ENCODE assay signal across 17 cellular contexts in the genomic region with DNA sequence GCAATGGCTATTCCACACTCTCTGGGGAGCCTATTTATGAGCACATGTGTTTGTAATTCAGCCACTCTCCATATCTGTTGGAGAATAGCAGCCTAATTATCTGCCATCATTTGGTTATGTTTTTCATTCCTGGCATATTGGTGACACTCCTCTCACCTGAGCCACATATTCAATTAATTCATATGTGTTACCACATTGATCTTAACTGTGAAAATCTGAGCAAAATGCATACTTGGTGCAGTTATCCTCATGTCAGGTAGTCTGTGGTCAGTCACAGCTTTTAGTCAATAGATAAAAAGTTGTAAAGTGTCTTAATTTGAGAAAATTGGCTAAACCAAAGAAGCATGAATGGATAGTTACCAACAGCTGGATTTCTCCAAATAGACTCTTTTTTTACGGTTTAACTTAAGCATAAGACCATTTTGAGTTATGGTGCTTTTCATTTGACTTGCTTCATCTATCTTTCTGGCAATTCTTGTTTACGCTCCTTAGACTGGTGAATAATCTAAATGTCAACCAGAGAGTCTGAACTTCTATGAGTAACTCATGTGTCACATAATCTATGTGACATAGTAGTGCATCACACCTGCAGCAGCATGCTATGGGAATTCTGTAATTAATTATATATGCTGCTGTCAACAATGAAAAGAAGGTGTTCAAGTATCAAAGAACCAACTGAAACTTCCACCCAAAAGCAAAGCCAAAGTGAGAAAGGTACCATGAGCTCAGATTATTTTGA.
A peak's percentile ranks its signal among the peaks of the same experiment; 100 is the strongest.
DNase-seq lines count a peak whose midpoint lies in the region; ATAC-seq, FAIRE-seq and TF ChIP-seq lines count a peak whose summit lies in the region.
"Had no signal": no experiment of that assay in that cellular context is flagged by ENCODE, and none has a peak within 500 bp of the region (broad histone marks: within the 10 kb centered on the region; RNA-seq: fewer than 3 reads in every experiment).

No MANE protein-coding gene starts in this region.

- no peak for TF ChIP-seq POLR2A in GM12892 (IDR thresholded peaks at IDR 0.05; ENCODE audit: low read depth, low read length)

- intact Hi-C loops in CD4-positive, alpha-beta T cell (cut with DNase I, micrococcal nuclease), result loop anchor here in 1 of 2 experiments (10.0 kb wide), 1 partner anchor 1339 kb away; a partner anchor contains a TSS
- intact Hi-C loops in activated CD8-positive, alpha-beta T cell treated with anti-CD3 and anti-CD28 coated beads for 36 hours (cut with micrococcal nuclease), result no loop called here

- H3K27me3 Mint-ChIP-seq in CD4-positive, alpha-beta T cell, result no peaks in the 10 kb centered on the region
- H3K27me3 Mint-ChIP-seq in activated CD8-positive, alpha-beta T cell treated with anti-CD3 and anti-CD28 coated beads for 36 hours, result no peaks in the 10 kb centered on the region
- no peaks in the 10 kb centered on the region for H3K27me3 Mint-ChIP-seq in memory B cell

- peak; percentile 69 for FAIRE-seq in GM12892 (lab: Jason Lieb, UNC)

- in situ Hi-C loops in GM13977 (cut with MboI; ENCODE audit: low pct_unique_long_range_greater_than_20kb, low sequenced_read_pairs, unreplicated experiment), result loop anchor here (10.0 kb wide), 1 partner anchor 91 kb away; no protein-coding TSS in a partner anchor

- POLR2A ChIA-PET in CD4-positive, alpha-beta T cell (lab: Charles Lee), result interaction anchor here (1.1 to 11.9 kb wide), 4 partner anchors 10 to 24 kb away, joined by 3 to 167 read pairs (median 6); no protein-coding TSS in a partner anchor
- POLR2A ChIA-PET in activated CD8-positive, alpha-beta T cell treated with anti-CD3 and anti-CD28 coated beads for 36 hours (lab: Charles Lee), result interaction anchor here (1.0 to 7.3 kb wide), 10 partner anchors 8 to 103 kb away, joined by 3 to 63 read pairs (median 4); no protein-coding TSS in a partner anchor

- no peak for DNase-seq in CD4-positive, alpha-beta T cell
- DNase-seq in GM12892 (ENCODE audit: insufficient read length) (no peak), memory B cell (ENCODE audit: low spot score in 2 of 2) (no peak), midbrain (lab: John Stamatoyannopoulos, UW) (no peak), GM13977 (ENCODE audit: low spot score) (no peak)
- no peak for DNase-seq in activated CD8-positive, alpha-beta T cell treated with anti-CD3 and anti-CD28 coated beads for 36 hours
- DNase-seq: H7; hippocampal formation; NCI-H1417 treated with DMSO at 0.1 percent for 48 hours; right cardiac atrium; stimulated activated CD4-positive, alpha-beta T cell treated with anti-CD3 and anti-CD28 coated beads, Interleukin-4, amount 100 ng/mL, for 4 hours; stimulated activated naive CD4-positive, alpha-beta T cell had no signal

- peaks cover 25% of the 10 kb centered on the region for H3K36me3 Mint-ChIP-seq in CD4-positive, alpha-beta T cell (ENCODE audit: low read depth)
- H3K36me3 Mint-ChIP-seq in activated CD8-positive, alpha-beta T cell treated with anti-CD3 and anti-CD28 coated beads for 36 hours (ENCODE audit: low read depth), result peaks cover 42% of the 10 kb centered on the region
- peaks cover 14% of the 10 kb centered on the region for H3K36me3 Mint-ChIP-seq in memory B cell

- peak overlapping the region; percentile 64 for H3K27ac Mint-ChIP-seq in CD4-positive, alpha-beta T cell
- peak overlapping the region; percentile 89 for H3K27ac Mint-ChIP-seq in activated CD8-positive, alpha-beta T cell treated with anti-CD3 and anti-CD28 coated beads for 36 hours
- H3K27ac Mint-ChIP-seq in memory B cell, result peak overlapping the region; percentile 98
- H3K27ac Mint-ChIP-seq: nephron had no signal

- CTCF ChIA-PET in CD4-positive, alpha-beta T cell (lab: Charles Lee), result interaction anchor here (1.3 to 4.6 kb wide), 4 partner anchors 10 to 64 kb away, joined by 3 to 25 read pairs (median 14); no protein-coding TSS in a partner anchor
- CTCF ChIA-PET in activated CD8-positive, alpha-beta T cell treated with anti-CD3 and anti-CD28 coated beads for 36 hours (lab: Charles Lee), result interaction anchor here (0.7 to 3.9 kb wide), 17 partner anchors 10 to 103 kb away, joined by 3 to 25 read pairs (median 5); no protein-coding TSS in a partner anchor

- peak overlapping the region; percentile 51 for H3K4me3 Mint-ChIP-seq in CD4-positive, alpha-beta T cell
- H3K4me3 Mint-ChIP-seq in activated CD8-positive, alpha-beta T cell treated with anti-CD3 and anti-CD28 coated beads for 36 hours, result peak overlapping the region; percentile 47
- H3K4me3 Mint-ChIP-seq in memory B cell, result peak overlapping the region; percentile 46
- H3K4me3 Mint-ChIP-seq: CD14-positive monocyte, nephron had no signal

- H3K27me3 ChIP-seq in CD4-positive, alpha-beta T cell (ENCODE audit: control insufficient read depth, insufficient read depth, low read length), result no peaks in the 10 kb centered on the region
- H3K27me3 ChIP-seq: esophagus muscularis mucosa had no signal

- no peaks in the 10 kb centered on the region for H3K9me3 Mint-ChIP-seq in CD4-positive, alpha-beta T cell
- H3K9me3 Mint-ChIP-seq in activated CD8-positive, alpha-beta T cell treated with anti-CD3 and anti-CD28 coated beads for 36 hours, result no peaks in the 10 kb centered on the region
- H3K9me3 Mint-ChIP-seq in memory B cell, result no peaks in the 10 kb centered on the region
- H3K9me3 Mint-ChIP-seq: CD14-positive monocyte, nephron had no signal

- H3K27ac ChIP-seq in CD4-positive, alpha-beta T cell (ENCODE audit: low read depth, low read length), result no peak overlapping the region
- H3K27ac ChIP-seq: esophagus muscularis mucosa had no signal

- H3K4me1 Mint-ChIP-seq in CD4-positive, alpha-beta T cell (ENCODE audit: low read depth), result peaks cover 90% of the 10 kb centered on the region
- H3K4me1 Mint-ChIP-seq in activated CD8-positive, alpha-beta T cell treated with anti-CD3 and anti-CD28 coated beads for 36 hours (ENCODE audit: low read depth), result peaks cover 88% of the 10 kb centered on the region
- peaks cover 63% of the 10 kb centered on the region for H3K4me1 Mint-ChIP-seq in memory B cell

- no peak for ATAC-seq in CD4-positive, alpha-beta T cell (ENCODE audit: poor library complexity)
- peak; percentile 50 for ATAC-seq in activated CD8-positive, alpha-beta T cell treated with anti-CD3 and anti-CD28 coated beads for 36 hours
- ATAC-seq in memory B cell (ENCODE audit: low read depth) (no peak), GM18517 (IDR thresholded peaks at IDR 0.05; ENCODE audit: unreplicated experiment) (no peak), GM18868 (IDR thresholded peaks at IDR 0.05; ENCODE audit: unreplicated experiment) (no peak)
- ATAC-seq: right cardiac atrium had no signal

- no peak for TF ChIP-seq CTCF in CD4-positive, alpha-beta T cell (IDR thresholded peaks at IDR 0.05)
- no peak for TF ChIP-seq CTCF in activated CD8-positive, alpha-beta T cell treated with anti-CD3 and anti-CD28 coated beads for 36 hours (IDR thresholded peaks at IDR 0.05)
- no peak for TF ChIP-seq CTCF in GM13977 (IDR thresholded peaks at IDR 0.05; ENCODE audit: extremely low read depth, insufficient read depth, missing control alignments)

- H3K9me3 ChIP-seq in CD4-positive, alpha-beta T cell (ENCODE audit: control insufficient read depth, low read length), result no peaks in the 10 kb centered on the region
- H3K9me3 ChIP-seq: esophagus muscularis mucosa had no signal
